ENCODE assay signal across 22 cellular contexts in genomic region chr1:216388558-216388957, GRCh38. TPM values are rescaled to one million over a fixed set of nuclear protein-coding genes. Genes with fewer than 3 reads are reported as not detected.
"Had no signal": no experiment of that assay in that cellular context is flagged by ENCODE, and none has a peak within 500 bp of the region (broad histone marks: within the 10 kb centered on the region; RNA-seq: fewer than 3 reads in every experiment).

No MANE protein-coding gene starts in this region.

- H3K4me1 ChIP-seq: ascending aorta, esophagus muscularis mucosa, heart right ventricle, tibial artery had no signal

- H3K4me3 ChIP-seq: ascending aorta, coronary artery, esophagus muscularis mucosa, heart right ventricle, mucosa of descending colon, tibial artery had no signal

- H3K4me1 Mint-ChIP-seq: activated naive CD4-positive, alpha-beta T cell treated with anti-CD3 and anti-CD28 coated beads, Interleukin-2, amount 10 ng/mL, durations not matched to agents 7 days and 5 days; central memory CD8-positive, alpha-beta T cell; naive B cell had no signal

- H3K4me3 Mint-ChIP-seq: activated naive CD4-positive, alpha-beta T cell treated with anti-CD3 and anti-CD28 coated beads, Interleukin-2, amount 10 ng/mL, durations not matched to agents 7 days and 5 days; central memory CD8-positive, alpha-beta T cell; naive B cell had no signal

- DNase-seq: activated CD4-positive, alpha-beta T cell treated with anti-CD3 and anti-CD28 coated beads, Interleukin-2, amount 50 U/mL, for 1 hour; activated CD8-positive, alpha-beta memory T cell treated with anti-CD3 and anti-CD28 coated beads, Interleukin-2, amount 50 U/mL, for 4 hours; activated effector memory CD4-positive, alpha-beta T cell treated with Interleukin-2 at 50 U/mL for 16 hours; activated naive CD4-positive, alpha-beta T cell treated with anti-CD3 and anti-CD28 coated beads, Interleukin-2, amount 10 ng/mL, durations not matched to agents 7 days and 5 days; activated T-cell treated with anti-CD3 and anti-CD28 coated beads, Interleukin-2, amount 50 U/mL, for 48 hours; effector CD4-positive, alpha-beta T cell; heart right ventricle; kidney glomerular epithelial cell; left ventricle myocardium superior; mucosa of descending colon; naive B cell; nucleus accumbens; posterior cingulate gyrus; stimulated activated CD8-positive, alpha-beta memory T cell treated with anti-CD3 and anti-CD28 coated beads, Interleukin-4, amount 100 ng/mL, for 48 hours; stimulated activated naive CD4-positive, alpha-beta T cell; T-helper 1 cell; T-helper 9 cell; tibial artery had no signal

- H3K36me3 ChIP-seq: ascending aorta, esophagus muscularis mucosa, heart right ventricle, tibial artery had no signal

- H3K27me3 ChIP-seq: ascending aorta, esophagus muscularis mucosa, heart right ventricle, tibial artery had no signal

- H3K9me3 ChIP-seq: ascending aorta, esophagus muscularis mucosa, heart right ventricle, mucosa of descending colon, tibial artery had no signal

- H3K27ac Mint-ChIP-seq: activated naive CD4-positive, alpha-beta T cell treated with anti-CD3 and anti-CD28 coated beads, Interleukin-2, amount 10 ng/mL, durations not matched to agents 7 days and 5 days; naive B cell had no signal

- H3K36me3 Mint-ChIP-seq: activated naive CD4-positive, alpha-beta T cell treated with anti-CD3 and anti-CD28 coated beads, Interleukin-2, amount 10 ng/mL, durations not matched to agents 7 days and 5 days; naive B cell had no signal

- ATAC-seq: heart right ventricle, left ventricle myocardium superior, mucosa of descending colon had no signal

- H3K9me3 Mint-ChIP-seq: naive B cell had no signal

- H3K27me3 Mint-ChIP-seq: activated naive CD4-positive, alpha-beta T cell treated with anti-CD3 and anti-CD28 coated beads, Interleukin-2, amount 10 ng/mL, durations not matched to agents 7 days and 5 days; central memory CD8-positive, alpha-beta T cell; naive B cell had no signal

RNA-seq across cellular contexts. Expression of gene USH2A, which starts 34.7 kb away (rescaled TPM):
- total RNA-seq: ascending aorta had no signal
